Comparison of ENCODE assay signal across 18 cellular contexts in the genomic region with DNA sequence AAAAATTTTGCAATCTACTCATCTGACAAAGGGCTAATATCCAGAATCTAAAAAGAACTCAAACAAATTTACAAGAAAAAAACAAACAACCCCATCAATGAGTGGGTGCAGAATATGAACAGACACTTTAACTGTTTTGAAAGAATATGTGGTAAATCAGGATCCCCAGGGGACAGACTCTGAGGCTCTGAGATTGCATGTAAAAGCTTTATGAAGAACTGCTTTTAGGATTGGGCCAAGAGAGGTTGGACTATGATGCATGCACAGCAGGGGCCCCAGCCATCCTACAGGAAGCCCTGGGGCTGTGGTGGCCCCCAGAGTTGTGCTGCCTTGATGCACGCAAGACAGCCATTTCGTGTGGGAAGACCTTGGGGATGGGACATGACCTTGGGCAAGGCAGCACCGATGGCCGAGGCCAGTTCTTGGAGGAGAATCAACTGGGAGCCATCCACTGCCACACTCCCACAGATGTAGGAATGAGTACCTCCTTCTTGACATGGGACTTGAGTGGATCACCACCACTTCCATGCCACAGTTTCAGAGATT.
"Had no signal": no experiment of that assay in that cellular context is flagged by ENCODE, and none has a peak within 500 bp of the region (broad histone marks: within the 10 kb centered on the region; RNA-seq: fewer than 3 reads in every experiment).

No MANE protein-coding gene starts in this region.

- H3K27ac ChIP-seq: adrenal gland, coronary artery, esophagus muscularis mucosa, heart left ventricle, lower lobe of right lung, neural progenitor cell, pancreas had no signal

- H3K4me3 ChIP-seq: adrenal gland, coronary artery, esophagus muscularis mucosa, heart left ventricle, lower lobe of right lung, neural progenitor cell, pancreas had no signal

- H3K9ac ChIP-seq: neural progenitor cell had no signal

- H3K4me2 ChIP-seq: neural progenitor cell had no signal

- H3K36me3 ChIP-seq: adrenal gland, esophagus muscularis mucosa, heart left ventricle, lower lobe of right lung, neural progenitor cell, pancreas had no signal

- H3K27me3 ChIP-seq: esophagus muscularis mucosa, heart left ventricle, neural progenitor cell, pancreas had no signal

- ATAC-seq: activated CD4-positive, alpha-beta T cell treated with anti-CD3 and anti-CD28 coated beads for 36 hours; activated T-cell treated with anti-CD3 and anti-CD28 coated beads, Interleukin-2, amount 50 U/mL, for 4 hours; heart left ventricle; left colon; lower lobe of right lung; pancreas; stimulated activated memory B cell treated with anti-CD40 and anti-IgM and Interleukin-4, amounts not matched to agents 10 μg/mL and 1 μg/mL and 100 μg/mL, for 72 hours; T-helper 17 cell had no signal

- DNase-seq: activated CD4-positive, alpha-beta memory T cell treated with anti-CD3 and anti-CD28 coated beads, Interleukin-2, amount 10 ng/mL, durations not matched to agents 7 days and 5 days; activated CD4-positive, alpha-beta T cell treated with anti-CD3 and anti-CD28 coated beads for 36 hours; activated effector memory CD4-positive, alpha-beta T cell treated with Interleukin-2 at 50 U/mL for 16 hours; activated naive CD4-positive, alpha-beta T cell treated with anti-CD3 and anti-CD28 coated beads, Interleukin-2, amount 50 U/mL, for 16 hours; activated T-cell treated with anti-CD3 and anti-CD28 coated beads, Interleukin-2, amount 50 U/mL, for 4 hours; adrenal gland; caudate nucleus; effector CD4-positive, alpha-beta T cell; left colon; lower lobe of right lung; midbrain; pancreas; T-helper 17 cell had no signal

- H3K9me3 ChIP-seq: adrenal gland, lower lobe of right lung, pancreas had no signal

- H3K4me1 ChIP-seq: adrenal gland, neural progenitor cell had no signal

- H2AFZ ChIP-seq: neural progenitor cell had no signal
